8 cellular contexts compared by ENCODE assay signal in the genomic region with DNA sequence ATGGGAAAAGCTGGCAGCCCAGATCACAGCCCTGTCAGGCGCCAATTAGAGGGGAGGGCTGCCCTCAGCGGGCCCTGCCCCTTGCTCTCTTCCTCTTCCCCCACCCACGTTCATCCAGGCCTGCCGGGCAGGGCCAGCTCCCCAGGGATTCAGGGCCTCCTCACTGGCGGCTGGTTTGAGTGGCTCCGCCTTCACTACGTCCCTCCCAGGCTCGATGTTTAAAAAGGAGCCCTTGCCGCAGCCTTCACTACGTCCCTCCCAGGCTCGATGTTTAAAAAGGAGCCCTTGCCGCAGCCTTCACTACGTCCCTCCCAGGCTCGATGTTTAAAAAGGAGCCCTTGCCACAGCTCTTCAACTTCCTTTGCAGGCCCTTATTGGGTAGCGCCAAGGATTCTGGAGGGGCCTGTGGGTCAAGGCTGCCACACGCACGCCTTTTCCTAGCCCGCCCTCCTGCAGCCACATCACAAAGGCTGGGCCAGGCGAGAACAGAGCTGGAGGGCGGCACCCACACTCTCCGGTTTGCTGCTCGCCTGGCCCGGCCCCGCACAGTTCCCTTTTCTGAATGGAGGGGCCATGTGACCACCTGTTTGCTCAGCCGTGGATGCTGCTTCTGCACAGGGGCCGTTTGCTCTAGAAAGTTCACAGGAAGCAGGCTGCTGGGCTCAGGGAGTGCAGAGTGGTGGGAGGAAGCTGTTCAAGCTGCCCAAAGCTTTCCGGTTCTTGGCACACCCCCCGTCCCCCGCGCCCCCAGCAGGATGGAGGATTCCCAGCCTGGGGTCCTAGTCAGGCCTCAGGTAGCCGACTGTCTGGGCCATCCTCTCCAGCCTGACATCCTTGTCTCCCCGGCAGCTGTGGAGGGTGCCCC. TPM values are rescaled to one million over a fixed set of nuclear protein-coding genes. Genes with fewer than 3 reads are reported as not detected.
DNase-seq lines count a peak whose midpoint lies in the region; ATAC-seq and TF ChIP-seq lines count a peak whose summit lies in the region.

No MANE protein-coding gene starts in this region.

- H3K4me3 Mint-ChIP-seq in Calu3 (ENCODE audit: low read depth, unreplicated experiment) = peak overlapping the region; percentile 70
- peak overlapping the region; percentile 84 for H3K4me3 Mint-ChIP-seq in activated naive CD8-positive, alpha-beta T cell treated with anti-CD3 and anti-CD28 coated beads for 36 hours

- ATAC-seq in GM21360 (IDR thresholded peaks at IDR 0.05; ENCODE audit: unreplicated experiment) (peak; percentile 57), left ventricle myocardium superior (peak; percentile 78)

- H3K27me3 Mint-ChIP-seq in Calu3 (ENCODE audit: unreplicated experiment) = no peaks in the 10 kb centered on the region
- no peaks in the 10 kb centered on the region for H3K27me3 Mint-ChIP-seq in activated naive CD8-positive, alpha-beta T cell treated with anti-CD3 and anti-CD28 coated beads for 36 hours

- peaks cover 8% of the 10 kb centered on the region for H3K4me1 Mint-ChIP-seq in Calu3 (ENCODE audit: low read depth, unreplicated experiment)
- peaks cover 17% of the 10 kb centered on the region for H3K4me1 Mint-ChIP-seq in activated naive CD8-positive, alpha-beta T cell treated with anti-CD3 and anti-CD28 coated beads for 36 hours

- CTCF ChIA-PET in Calu3 (lab: Charles Lee) = interaction anchor here (0.7 to 2.2 kb wide), 4 partner anchors 17 to 74 kb away, joined by 3 to 10 read pairs (median 4); no protein-coding TSS in a partner anchor

- BruUV-seq in Calu3 (replicated peaks; lab: Mats Ljungman, UMichigan) = no TSS peak

- no peak for TF ChIP-seq CTCF in Calu3 (IDR thresholded peaks at IDR 0.05; ENCODE audit: unreplicated experiment)

- no peak for DNase-seq in Calu3
- DNase-seq in HUDEP-2 (lab: John Stamatoyannopoulos, UW; ENCODE audit: unreplicated experiment in 76 of 76) = peak in 61 of 76 experiments; percentile 6 to 82 (median 51)
- DNase-seq in SIG-M5 treated with dmso at 0.1 percent for 504 hours (lab: John Stamatoyannopoulos, UW; ENCODE audit: unreplicated experiment) = peak; percentile 97
- peak; percentile 78 for DNase-seq in activated naive CD8-positive, alpha-beta T cell treated with anti-CD3 and anti-CD28 coated beads for 36 hours
- peak; percentile 78 for DNase-seq in left ventricle myocardium superior
- peak; percentile 30 for DNase-seq in renal cortical epithelial cell (ENCODE audit: low read depth)
- DNase-seq in cortex of kidney (lab: John Stamatoyannopoulos, UW) = no peak

- peaks cover 2% of the 10 kb centered on the region for H3K9me3 Mint-ChIP-seq in Calu3 (ENCODE audit: low read depth, unreplicated experiment)
- H3K9me3 Mint-ChIP-seq in activated naive CD8-positive, alpha-beta T cell treated with anti-CD3 and anti-CD28 coated beads for 36 hours = no peaks in the 10 kb centered on the region

- H3K27ac Mint-ChIP-seq in Calu3 (ENCODE audit: unreplicated experiment) = no peak overlapping the region
- H3K27ac Mint-ChIP-seq in activated naive CD8-positive, alpha-beta T cell treated with anti-CD3 and anti-CD28 coated beads for 36 hours = peak overlapping the region; percentile 90

- H3K36me3 Mint-ChIP-seq in Calu3 (ENCODE audit: insufficient read depth, unreplicated experiment) = peaks cover 43% of the 10 kb centered on the region
- H3K36me3 Mint-ChIP-seq in activated naive CD8-positive, alpha-beta T cell treated with anti-CD3 and anti-CD28 coated beads for 36 hours = peaks cover 19% of the 10 kb centered on the region

- intact Hi-C loops in Calu3 (cut with micrococcal nuclease; ENCODE audit: unreplicated experiment) (no loop called here), left ventricle myocardium superior (cut with micrococcal nuclease) (no loop called here)

RNA-seq across cellular contexts. Expression of a gene that starts 1.6 kb away (rescaled TPM):
- total RNA-seq in Calu3 (2022) (12.0 and 18.8 TPM in 2 replicates), left ventricle myocardium superior (1.5 TPM), renal cortical epithelial cell (0.65 and 3.3 TPM in 2 replicates)
- total RNA-seq in activated naive CD8-positive, alpha-beta T cell treated with anti-CD3 and anti-CD28 coated beads for 36 hours = 10 to 100 TPM; 49.7 to 52.1 TPM

RNA-seq across cellular contexts. Expression of a gene that starts 16.1 kb away (rescaled TPM):
- total RNA-seq in Calu3 (2022) (64.3 and 64.6 TPM in 2 replicates), left ventricle myocardium superior (16.1 TPM), renal cortical epithelial cell (37.0 and 47.5 TPM in 2 replicates)
- 10 to 100 TPM; 47.6 to 48.5 TPM for total RNA-seq in activated naive CD8-positive, alpha-beta T cell treated with anti-CD3 and anti-CD28 coated beads for 36 hours

RNA-seq across cellular contexts. Expression of a gene that starts 27.8 kb away (rescaled TPM):
- 75.6 and 77.1 TPM in 2 replicates for total RNA-seq in Calu3 (2022)
- 10 to 100 TPM; 46.3 to 47.2 TPM for total RNA-seq in activated naive CD8-positive, alpha-beta T cell treated with anti-CD3 and anti-CD28 coated beads for 36 hours
- total RNA-seq in left ventricle myocardium superior = 38.3 TPM
- total RNA-seq in renal cortical epithelial cell = 25.7 and 58.1 TPM in 2 replicates

RNA-seq across cellular contexts. Expression of a gene that starts 52.7 kb away (rescaled TPM):
- total RNA-seq in Calu3 (2022) (not detected in 2 replicates), left ventricle myocardium superior (not detected), renal cortical epithelial cell (not detected in 2 replicates)
- not detected for total RNA-seq in activated naive CD8-positive, alpha-beta T cell treated with anti-CD3 and anti-CD28 coated beads for 36 hours

Comparison
In these comparisons a context has a peak if more than half of its experiments do, and no peak if none do; other contexts are left out.
1. DNase-seq: peak in HUDEP-2 (61 of 76), SIG-M5 treated with dmso at 0.1 percent for 504 hours (single experiment), activated naive CD8-positive, alpha-beta T cell treated with anti-CD3 and anti-CD28 coated beads for 36 hours (single experiment), left ventricle myocardium superior (single experiment) and renal cortical epithelial cell (single experiment); none in Calu3 (single experiment) and cortex of kidney (single experiment).